In genomic region chr7:15123901-15124300, GRCh38 we compare ENCODE assay signal across 23 cellular contexts.
"Had no signal": no experiment of that assay in that cellular context is flagged by ENCODE, and none has a peak within 500 bp of the region (broad histone marks: within the 10 kb centered on the region; RNA-seq: fewer than 3 reads in every experiment).

No MANE protein-coding gene starts in this region.

- H3K4me2 ChIP-seq: hepatocyte had no signal

- H3K27me3 ChIP-seq: breast epithelium, colonic mucosa, dorsolateral prefrontal cortex, esophagus muscularis mucosa, hepatocyte, pancreas, thyroid gland had no signal

- FAIRE-seq: endothelial cell of umbilical vein, frontal cortex, pancreas had no signal

- H3K79me2 ChIP-seq: hepatocyte had no signal

- DNase-seq: activated CD4-positive, alpha-beta T cell treated with anti-CD3 and anti-CD28 coated beads, Interleukin-2, amount 50 U/mL, for 4 hours; activated CD8-positive, alpha-beta memory T cell treated with anti-CD3 and anti-CD28 coated beads, Interleukin-2, amount 50 U/mL, for 48 hours; activated naive CD4-positive, alpha-beta T cell treated with Interleukin-2 at 50 U/mL for 16 hours; activated naive CD8-positive, alpha-beta T cell treated with anti-CD3 and anti-CD28 coated beads for 36 hours; activated T-cell treated with anti-CD3 and anti-CD28 coated beads, Interleukin-2, amount 50 U/mL, for 4 hours; colonic mucosa; dorsolateral prefrontal cortex; effector memory CD8-positive, alpha-beta T cell; glutamatergic neuron; immature natural killer cell; left cardiac atrium; pancreas; psoas muscle; right cardiac atrium; stimulated activated CD4-positive, alpha-beta T cell treated with anti-CD3 and anti-CD28 coated beads, Interleukin-12 subunit alpha, Interleukin-12 subunit beta, amount 100 ng/mL, for 4 hours; stimulated activated CD4-positive, alpha-beta T cell treated with anti-CD3 and anti-CD28 coated beads, Interleukin-4, amount 100 ng/mL, for 4 hours; stimulated activated naive CD8-positive, alpha-beta T cell treated with anti-CD3 and anti-CD28 coated beads, Interleukin-15, Interleukin-2, amounts not matched to agents 100 U/mL and 50 U/mL, for 24 hours; thyroid gland had no signal

- ATAC-seq: activated T-cell treated with anti-CD3 and anti-CD28 coated beads, Interleukin-2, amount 50 U/mL, for 4 hours; effector memory CD8-positive, alpha-beta T cell; left cardiac atrium; pancreas; psoas muscle; right cardiac atrium; stimulated activated naive CD8-positive, alpha-beta T cell treated with anti-CD3 and anti-CD28 coated beads, Interleukin-15, Interleukin-2, amounts not matched to agents 100 U/mL and 50 U/mL, for 24 hours had no signal

- H3K4me3 ChIP-seq: breast epithelium, colonic mucosa, dorsolateral prefrontal cortex, esophagus muscularis mucosa, hepatocyte, pancreas, psoas muscle, thyroid gland had no signal

- H2AFZ ChIP-seq: hepatocyte had no signal

- H3K4me1 ChIP-seq: breast epithelium, colonic mucosa, pancreas, psoas muscle, thyroid gland had no signal

- H3K27ac ChIP-seq: breast epithelium, colonic mucosa, esophagus muscularis mucosa, hepatocyte, pancreas, psoas muscle, thyroid gland had no signal

- H3K36me3 ChIP-seq: breast epithelium, colonic mucosa, esophagus muscularis mucosa, pancreas, thyroid gland had no signal

- H3K9me3 ChIP-seq: breast epithelium, colonic mucosa, esophagus muscularis mucosa, pancreas, psoas muscle, thyroid gland had no signal
